In the genomic region with DNA sequence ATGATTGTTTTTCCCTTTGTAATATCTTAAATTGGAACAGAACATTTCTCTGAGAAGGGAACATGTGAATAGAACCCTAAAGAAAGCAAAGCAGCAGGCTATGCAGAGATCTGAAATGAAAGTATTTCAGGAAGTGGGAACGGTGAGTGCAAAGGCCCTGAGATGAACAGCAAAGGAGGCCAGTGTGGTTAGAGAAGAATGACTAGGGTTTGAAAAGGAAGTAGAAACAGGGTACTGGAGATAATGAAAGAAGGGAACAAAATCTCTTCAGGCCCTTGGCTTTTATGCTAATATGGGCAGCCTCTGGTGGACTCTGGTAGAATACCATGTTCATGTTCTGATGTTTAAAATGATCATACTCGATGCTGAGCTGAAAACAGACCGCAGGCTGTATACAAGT, we compare ENCODE assay signal across 9 cellular contexts.
DNase-seq lines count a peak whose midpoint lies in the region; ATAC-seq lines count a peak whose summit lies in the region.
"Had no signal": no experiment of that assay in that cellular context is flagged by ENCODE, and none has a peak within 500 bp of the region (broad histone marks: within the 10 kb centered on the region; RNA-seq: fewer than 3 reads in every experiment).

No MANE protein-coding gene starts in this region.

- ATAC-seq in GM18498 (IDR thresholded peaks at IDR 0.05; ENCODE audit: unreplicated experiment) (peak; percentile 94), GM21367 (IDR thresholded peaks at IDR 0.05; ENCODE audit: unreplicated experiment) (peak; percentile 76), HG03342 (IDR thresholded peaks at IDR 0.05; ENCODE audit: unreplicated experiment) (peak; percentile 85)

- DNase-seq in NCI-H2107 (lab: John Stamatoyannopoulos, UW), result no peak
- no peak for DNase-seq in NCI-H345 (lab: John Stamatoyannopoulos, UW)
- no peak for DNase-seq in HuH-7.5 (ENCODE audit: low spot score)
- DNase-seq in effector CD8-positive, alpha-beta T cell (lab: John Stamatoyannopoulos, UW), result no peak
- DNase-seq: right lobe of liver had no signal

- peak overlapping the region; percentile 30 for H3K27ac ChIP-seq in angular gyrus (ENCODE audit: low read depth, low read length)
- H3K27ac ChIP-seq: right lobe of liver had no signal
